In the genomic region with DNA sequence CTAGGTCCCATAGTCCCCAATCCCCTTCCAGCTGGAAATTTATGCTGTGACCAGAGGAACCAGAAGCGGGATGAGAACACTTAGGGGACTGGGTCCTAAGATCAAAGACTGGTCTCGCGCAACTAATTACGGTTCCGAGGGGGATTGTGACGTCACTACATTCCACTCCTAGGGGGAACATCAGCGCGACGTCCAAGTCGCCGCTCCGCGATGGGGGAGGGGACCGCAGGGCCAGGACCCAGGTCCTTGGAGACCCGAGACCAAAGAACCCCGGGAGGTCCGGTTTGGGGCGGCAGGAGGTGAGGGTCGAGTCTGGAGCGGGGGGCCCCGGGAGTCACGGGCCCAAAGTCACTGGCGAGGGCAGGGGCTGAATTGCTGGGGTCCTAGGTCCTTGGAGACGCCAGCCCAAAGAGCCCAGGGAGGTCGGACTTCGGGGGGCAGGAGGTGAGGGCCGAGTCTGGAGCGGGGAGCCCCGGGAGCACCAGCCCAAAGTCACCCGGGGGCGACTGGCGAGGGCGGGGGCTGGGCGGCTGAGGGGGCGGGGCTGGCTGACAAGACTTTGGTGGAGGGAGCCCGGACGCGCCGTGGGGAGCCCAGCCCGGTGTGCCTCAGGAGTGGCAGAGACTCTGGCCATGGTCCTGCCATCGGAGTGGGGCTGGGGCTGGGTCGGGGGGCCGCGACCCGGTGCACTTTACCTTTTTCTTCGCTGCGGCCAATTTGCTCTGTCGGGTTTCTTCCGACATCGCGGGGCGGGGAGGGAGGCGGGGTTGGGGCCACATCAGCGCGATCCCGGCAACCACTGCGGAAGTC, we compare ENCODE assay signal across 9 cellular contexts. TPM values are rescaled to one million over a fixed set of nuclear protein-coding genes. Genes with fewer than 3 reads are reported as not detected.
DNase-seq lines count a peak whose midpoint lies in the region; ATAC-seq, FAIRE-seq and TF ChIP-seq lines count a peak whose summit lies in the region.
"Had no signal": no experiment of that assay in that cellular context is flagged by ENCODE, and none has a peak within 500 bp of the region (broad histone marks: within the 10 kb centered on the region; RNA-seq: fewer than 3 reads in every experiment).

GOLGA2 (minus strand) TSS at position 810 of the 810 bp plus-strand sequence; CDS start at position 779, 31 bp downstream.

- H3K4me3 ChIP-seq in epithelial cell of esophagus (ENCODE audit: low read length) (peak within 1 kb of the TSS; percentile 93), mucosa of descending colon (peak within 1 kb of the TSS; percentile 58)

- POLR2A ChIA-PET in T-cell (lab: Charles Lee): no interaction called here

- no peaks in the 10 kb centered on the region for H3K9me3 Mint-ChIP-seq in T-cell

- peaks cover 7% of the 10 kb centered on the region for H3K36me3 ChIP-seq in mucosa of descending colon (ENCODE audit: low read depth)

- TF ChIP-seq CTCF in epithelial cell of esophagus (IDR thresholded peaks at IDR 0.05; ENCODE audit: insufficient read depth, low read depth, low read length, missing control alignments): no peak
- TF ChIP-seq CTCF in mucosa of descending colon (IDR thresholded peaks at IDR 0.05): no peak

- peak within 1 kb of the TSS; percentile 93 to 97 (median 95) for H3K4me3 Mint-ChIP-seq in T-cell

- CTCF ChIA-PET in T-cell (lab: Charles Lee): interaction anchor here in 1 of 2 donors (1.2 kb wide), 1 partner anchor 25 kb away, joined by 8 read pairs; no protein-coding TSS in a partner anchor

- H3K36me3 Mint-ChIP-seq in T-cell: peaks cover 29% of the 10 kb centered on the region

- H3K27ac Mint-ChIP-seq in T-cell: peak within 1 kb of the TSS; percentile 96 to 98

- no peaks in the 10 kb centered on the region for H3K9me3 ChIP-seq in mucosa of descending colon

- H3K4me1 ChIP-seq in mucosa of descending colon (ENCODE audit: low read depth): peaks cover 19% of the 10 kb centered on the region

- H3K4me1 Mint-ChIP-seq in T-cell: peaks cover 28 to 49% (median 39%) of the 10 kb centered on the region in 3 donors

- intact Hi-C loops in mucosa of descending colon (cut with DNase I, micrococcal nuclease): no loop called here

- DNase-seq in CMK (ENCODE audit: low read depth) (peak; percentile 45), T-cell (peak in 2 of 34 experiments; percentile 4), epithelial cell of esophagus (ENCODE audit: low read depth) (no peak), mucosa of descending colon (peak in 1 of 3 donors; percentile 41), urothelium cell line (ENCODE audit: low spot score) (peak; percentile 74), RCC 7860 (ENCODE audit: low spot score) (no peak)

- ATAC-seq in GM19023 (IDR thresholded peaks at IDR 0.05; ENCODE audit: unreplicated experiment) (peak; percentile 54), HG03097 (IDR thresholded peaks at IDR 0.05; ENCODE audit: low FRiP score, unreplicated experiment) (peak; percentile 35), T-cell (replicated peaks in 1 of 4) (peak; percentile 61 to 66 (median 63)), mucosa of descending colon (peak; percentile 70)

- no peaks in the 10 kb centered on the region for H3K27me3 Mint-ChIP-seq in T-cell

- no peak for FAIRE-seq in urothelium cell line (lab: Jason Lieb, UNC)
- no peak for FAIRE-seq in RCC 7860 (lab: Jason Lieb, UNC)
- FAIRE-seq: colon had no signal

RNA-seq across cellular contexts. Expression of gene GOLGA2, which starts in this region (rescaled TPM):
- 10 to 100 TPM; 49.6 to 71.3 (median 60.5) TPM for total RNA-seq in T-cell
- 100 to 1,000 TPM in 1 of 3 donors, 10 to 100 TPM in 2; 90.3 to 118 (median 96.5) TPM for total RNA-seq in mucosa of descending colon

Comparison
In these comparisons a context has a peak if more than half of its experiments do, and no peak if none do; other contexts are left out.
1. DNase-seq: peak in CMK (single experiment) and urothelium cell line (single experiment); none in epithelial cell of esophagus (single experiment) and RCC 7860 (single experiment).
2. Peak in every context shown above with its lines, with median percentiles within 50 percentile points of each other: ATAC-seq.